23 cellular contexts compared by ENCODE assay signal in genomic region chr1:207829576-207829975, GRCh38.
DNase-seq lines count a peak whose midpoint lies in the region; ATAC-seq and TF ChIP-seq lines count a peak whose summit lies in the region.
"Had no signal": no experiment of that assay in that cellular context is flagged by ENCODE, and none has a peak within 500 bp of the region (broad histone marks: within the 10 kb centered on the region; RNA-seq: fewer than 3 reads in every experiment).

No MANE protein-coding gene starts in this region.

- H3K4me1 ChIP-seq in gastroesophageal sphincter (peaks cover 25 to 96% (median 81%) of the 10 kb centered on the region in 3 donors), aorta (ENCODE audit: control insufficient read depth in 1 of 2, insufficient read depth in 2 of 2, low read length in 2 of 2) (peaks cover 0 to 3% of the 10 kb centered on the region in 2 donors)

- no peak overlapping the region for H3K4me3 ChIP-seq in gastroesophageal sphincter
- no peak overlapping the region for H3K4me3 ChIP-seq in aorta (ENCODE audit: low read length in 2 of 2)
- H3K4me3 ChIP-seq: skin epidermis, thoracic aorta had no signal

- H3K27me3 Mint-ChIP-seq in activated CD8-positive, alpha-beta T cell treated with anti-CD3 and anti-CD28 coated beads for 36 hours: no peaks in the 10 kb centered on the region
- no peaks in the 10 kb centered on the region for H3K27me3 Mint-ChIP-seq in activated CD8-positive, alpha-beta T cell treated with anti-CD3 and anti-CD28 coated beads, Interleukin-2, amount 10 ng/mL, durations not matched to agents 7 days and 5 days (ENCODE audit: low read depth)
- H3K27me3 Mint-ChIP-seq in IgD-negative memory B cell: no peaks in the 10 kb centered on the region
- no peaks in the 10 kb centered on the region for H3K27me3 Mint-ChIP-seq in stimulated activated memory B cell treated with anti-CD40 and anti-IgM and Interleukin-4, amounts not matched to agents 10 μg/mL and 1 μg/mL and 100 μg/mL, for 72 hours
- H3K27me3 Mint-ChIP-seq: activated CD4-positive, alpha-beta T cell treated with anti-CD3 and anti-CD28 coated beads, Interleukin-2, amount 10 ng/mL, durations not matched to agents 7 days and 5 days had no signal

- intact Hi-C loops in activated CD8-positive, alpha-beta T cell treated with anti-CD3 and anti-CD28 coated beads for 36 hours (cut with micrococcal nuclease): loop anchor here (5.0 kb wide), 1 partner anchor 133 kb away; no protein-coding TSS in a partner anchor
- intact Hi-C loops in aorta (cut with DNase I): loop anchor here (2.0 to 10.0 kb wide), 3 partner anchors 39 to 135 kb away; no protein-coding TSS in a partner anchor

- peaks cover 25% of the 10 kb centered on the region for H3K36me3 Mint-ChIP-seq in activated CD8-positive, alpha-beta T cell treated with anti-CD3 and anti-CD28 coated beads for 36 hours (ENCODE audit: low read depth)
- peaks cover 15% of the 10 kb centered on the region for H3K36me3 Mint-ChIP-seq in activated CD8-positive, alpha-beta T cell treated with anti-CD3 and anti-CD28 coated beads, Interleukin-2, amount 10 ng/mL, durations not matched to agents 7 days and 5 days (ENCODE audit: low read depth)
- H3K36me3 Mint-ChIP-seq in IgD-negative memory B cell: no peaks in the 10 kb centered on the region
- H3K36me3 Mint-ChIP-seq in stimulated activated memory B cell treated with anti-CD40 and anti-IgM and Interleukin-4, amounts not matched to agents 10 μg/mL and 1 μg/mL and 100 μg/mL, for 72 hours: no peaks in the 10 kb centered on the region

- H3K27me3 ChIP-seq in gastroesophageal sphincter (no peaks in the 10 kb centered on the region), aorta (ENCODE audit: control insufficient read depth in 1 of 2, insufficient read depth in 2 of 2, low read length in 1 of 2) (no peaks in the 10 kb centered on the region)

- CTCF ChIA-PET in activated CD8-positive, alpha-beta T cell treated with anti-CD3 and anti-CD28 coated beads for 36 hours (lab: Charles Lee): interaction anchor here (1.0 to 11.3 kb wide), 16 partner anchors 9 to 168 kb away, joined by 3 to 387 read pairs (median 4); no protein-coding TSS in a partner anchor
- CTCF ChIA-PET in activated CD8-positive, alpha-beta T cell treated with anti-CD3 and anti-CD28 coated beads, Interleukin-2, amount 10 ng/mL, durations not matched to agents 7 days and 5 days (lab: Charles Lee): interaction anchor here (0.6 to 25.7 kb wide), 14 partner anchors 9 to 168 kb away, joined by 3 to 656 read pairs (median 5); no protein-coding TSS in a partner anchor

- TF ChIP-seq CTCF in activated CD8-positive, alpha-beta T cell treated with anti-CD3 and anti-CD28 coated beads for 36 hours (IDR thresholded peaks at IDR 0.05): no peak
- TF ChIP-seq CTCF in gastroesophageal sphincter (IDR thresholded peaks at IDR 0.05): no peak
- TF ChIP-seq CTCF in omental fat pad (IDR thresholded peaks at IDR 0.05): no peak

- H3K4me1 Mint-ChIP-seq in activated CD8-positive, alpha-beta T cell treated with anti-CD3 and anti-CD28 coated beads for 36 hours (ENCODE audit: low read depth): peaks cover 97% of the 10 kb centered on the region
- H3K4me1 Mint-ChIP-seq in activated CD8-positive, alpha-beta T cell treated with anti-CD3 and anti-CD28 coated beads, Interleukin-2, amount 10 ng/mL, durations not matched to agents 7 days and 5 days (ENCODE audit: low read depth): peaks cover 83% of the 10 kb centered on the region
- H3K4me1 Mint-ChIP-seq in IgD-negative memory B cell: peaks cover 38 to 86% (median 52%) of the 10 kb centered on the region in 3 donors
- peaks cover 96% of the 10 kb centered on the region for H3K4me1 Mint-ChIP-seq in stimulated activated memory B cell treated with anti-CD40 and anti-IgM and Interleukin-4, amounts not matched to agents 10 μg/mL and 1 μg/mL and 100 μg/mL, for 72 hours

- POLR2A ChIA-PET in activated CD8-positive, alpha-beta T cell treated with anti-CD3 and anti-CD28 coated beads for 36 hours (lab: Charles Lee): interaction anchor here (1.0 to 2.7 kb wide), 3 partner anchors 9 to 58 kb away, joined by 3 to 14 read pairs (median 3); no protein-coding TSS in a partner anchor
- POLR2A ChIA-PET in activated CD8-positive, alpha-beta T cell treated with anti-CD3 and anti-CD28 coated beads, Interleukin-2, amount 10 ng/mL, durations not matched to agents 7 days and 5 days (lab: Charles Lee): interaction anchor here (1.1 to 3.4 kb wide), 4 partner anchors 32 to 415 kb away, joined by 3 to 22 read pairs (median 6); no protein-coding TSS in a partner anchor

- H3K36me3 ChIP-seq in gastroesophageal sphincter (no peaks in the 10 kb centered on the region), aorta (ENCODE audit: control insufficient read depth in 1 of 2, insufficient read depth in 2 of 2, low read length in 1 of 2) (no peaks in the 10 kb centered on the region)
- H3K36me3 ChIP-seq: thoracic aorta had no signal

- no peaks in the 10 kb centered on the region for H3K9me3 Mint-ChIP-seq in activated CD8-positive, alpha-beta T cell treated with anti-CD3 and anti-CD28 coated beads for 36 hours
- no peaks in the 10 kb centered on the region for H3K9me3 Mint-ChIP-seq in activated CD8-positive, alpha-beta T cell treated with anti-CD3 and anti-CD28 coated beads, Interleukin-2, amount 10 ng/mL, durations not matched to agents 7 days and 5 days (ENCODE audit: insufficient read depth)
- H3K9me3 Mint-ChIP-seq in IgD-negative memory B cell: no peaks in the 10 kb centered on the region
- no peaks in the 10 kb centered on the region for H3K9me3 Mint-ChIP-seq in stimulated activated memory B cell treated with anti-CD40 and anti-IgM and Interleukin-4, amounts not matched to agents 10 μg/mL and 1 μg/mL and 100 μg/mL, for 72 hours
- H3K9me3 Mint-ChIP-seq: activated CD4-positive, alpha-beta T cell treated with anti-CD3 and anti-CD28 coated beads, Interleukin-2, amount 10 ng/mL, durations not matched to agents 7 days and 5 days; activated T-helper 1 cell treated with anti-CD3 and anti-CD28 coated beads, Interleukin-12 subunit alpha, Interleukin-12 subunit beta, Interleukin-2, Interleukin-4 antibody, amounts not matched to agents 30 ng/mL and 10 ng/mL and 1 ng/mL, durations not matched to agents 14 hours and 24 hours and 36 hours; H9 had no signal

- H3K9me3 ChIP-seq in gastroesophageal sphincter (no peaks in the 10 kb centered on the region), aorta (ENCODE audit: control insufficient read depth, low read length) (no peaks in the 10 kb centered on the region)
- H3K9me3 ChIP-seq: thoracic aorta had no signal

- DNase-seq in activated CD8-positive, alpha-beta T cell treated with anti-CD3 and anti-CD28 coated beads for 36 hours: no peak
- DNase-seq in activated CD8-positive, alpha-beta T cell treated with anti-CD3 and anti-CD28 coated beads, Interleukin-2, amount 10 ng/mL, durations not matched to agents 7 days and 5 days: no peak
- DNase-seq in omental fat pad (ENCODE audit: low spot score) (no peak), aorta (no peak)
- DNase-seq: activated CD4-positive, alpha-beta T cell treated with anti-CD3 and anti-CD28 coated beads, Interleukin-2, amount 10 ng/mL, durations not matched to agents 7 days and 5 days; DMS79; effector memory CD4-positive, alpha-beta T cell; H9; hippocampal formation; KG1; NCI-H1092 treated with DMSO at 0.1 percent for 48 hours; NCI-H69; PC-3; stimulated activated CD4-positive, alpha-beta T cell treated with anti-CD3 and anti-CD28 coated beads, Interleukin-4, amount 100 ng/mL, for 4 hours; stimulated activated CD8-positive, alpha-beta memory T cell treated with anti-CD3 and anti-CD28 coated beads, Interleukin-4, amount 100 ng/mL, for 48 hours had no signal

- no peak overlapping the region for H3K4me3 Mint-ChIP-seq in activated CD8-positive, alpha-beta T cell treated with anti-CD3 and anti-CD28 coated beads for 36 hours
- H3K4me3 Mint-ChIP-seq in activated CD8-positive, alpha-beta T cell treated with anti-CD3 and anti-CD28 coated beads, Interleukin-2, amount 10 ng/mL, durations not matched to agents 7 days and 5 days: no peak overlapping the region
- no peak overlapping the region for H3K4me3 Mint-ChIP-seq in IgD-negative memory B cell
- H3K4me3 Mint-ChIP-seq in stimulated activated memory B cell treated with anti-CD40 and anti-IgM and Interleukin-4, amounts not matched to agents 10 μg/mL and 1 μg/mL and 100 μg/mL, for 72 hours: no peak overlapping the region
- H3K4me3 Mint-ChIP-seq: activated CD4-positive, alpha-beta T cell treated with anti-CD3 and anti-CD28 coated beads, Interleukin-2, amount 10 ng/mL, durations not matched to agents 7 days and 5 days; activated T-helper 1 cell treated with anti-CD3 and anti-CD28 coated beads, Interleukin-12 subunit alpha, Interleukin-12 subunit beta, Interleukin-2, Interleukin-4 antibody, amounts not matched to agents 30 ng/mL and 10 ng/mL and 1 ng/mL, durations not matched to agents 14 hours and 24 hours and 36 hours; H9 had no signal

- no peak for TF ChIP-seq POLR2A in gastroesophageal sphincter (IDR thresholded peaks at IDR 0.05)

- H3K27ac ChIP-seq in gastroesophageal sphincter (peak overlapping the region; percentile 37 to 99 (median 88)), aorta (ENCODE audit: low read depth in 1 of 2, low read length in 2 of 2) (no peak overlapping the region)
- H3K27ac ChIP-seq: C4-2B had no signal

- peak overlapping the region; percentile 16 for H3K27ac Mint-ChIP-seq in activated CD8-positive, alpha-beta T cell treated with anti-CD3 and anti-CD28 coated beads for 36 hours
- H3K27ac Mint-ChIP-seq in activated CD8-positive, alpha-beta T cell treated with anti-CD3 and anti-CD28 coated beads, Interleukin-2, amount 10 ng/mL, durations not matched to agents 7 days and 5 days: no peak overlapping the region
- peak overlapping the region in 2 of 3 donors; percentile 9 to 86 for H3K27ac Mint-ChIP-seq in IgD-negative memory B cell
- H3K27ac Mint-ChIP-seq in stimulated activated memory B cell treated with anti-CD40 and anti-IgM and Interleukin-4, amounts not matched to agents 10 μg/mL and 1 μg/mL and 100 μg/mL, for 72 hours: peak overlapping the region; percentile 62
- H3K27ac Mint-ChIP-seq: activated CD4-positive, alpha-beta T cell treated with anti-CD3 and anti-CD28 coated beads, Interleukin-2, amount 10 ng/mL, durations not matched to agents 7 days and 5 days; H9 had no signal

- ATAC-seq in activated CD8-positive, alpha-beta T cell treated with anti-CD3 and anti-CD28 coated beads for 36 hours: no peak
- no peak for ATAC-seq in activated CD8-positive, alpha-beta T cell treated with anti-CD3 and anti-CD28 coated beads, Interleukin-2, amount 10 ng/mL, durations not matched to agents 7 days and 5 days
- ATAC-seq in gastroesophageal sphincter (no peak), omental fat pad (ENCODE audit: low FRiP score) (no peak), GM18520 (IDR thresholded peaks at IDR 0.05; ENCODE audit: unreplicated experiment) (no peak), aorta (ENCODE audit: low FRiP score) (no peak)
- no peak for ATAC-seq in stimulated activated memory B cell treated with anti-CD40 and anti-IgM and Interleukin-4, amounts not matched to agents 10 μg/mL and 1 μg/mL and 100 μg/mL, for 72 hours
- ATAC-seq: PC-3 had no signal

- no peak for TF ChIP-seq EP300 in gastroesophageal sphincter (IDR thresholded peaks at IDR 0.05)

Comparison
In these comparisons a context has a peak if more than half of its experiments do, and no peak if none do; other contexts are left out.
1. H3K27ac ChIP-seq: peak in gastroesophageal sphincter (4 of 4); none in aorta (0 of 2).